19 cellular contexts compared by ENCODE assay signal in the genomic region with DNA sequence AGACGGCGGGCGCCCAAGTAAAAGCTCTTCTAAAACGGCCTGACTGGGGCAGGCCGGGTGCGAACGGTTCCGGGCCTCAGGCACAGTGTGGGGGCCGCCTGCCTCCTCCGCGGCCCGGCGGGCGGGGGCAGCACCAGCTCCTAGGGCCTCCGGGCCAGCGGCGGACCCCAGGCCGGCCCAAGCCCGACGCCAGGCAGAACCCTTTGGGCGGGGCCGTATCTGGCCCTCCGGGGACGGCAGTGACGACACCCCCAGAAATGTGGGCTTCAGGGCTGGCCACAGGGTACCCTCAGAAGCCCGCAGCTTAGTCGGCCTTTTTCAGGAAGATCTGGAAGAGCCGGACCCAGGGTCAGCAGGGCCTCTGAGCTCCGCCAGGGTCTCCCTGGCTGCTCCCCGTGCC. TPM values are rescaled to one million over a fixed set of nuclear protein-coding genes. Genes with fewer than 3 reads are reported as not detected.
A peak's percentile ranks its signal among the peaks of the same experiment; 100 is the strongest.
DNase-seq lines count a peak whose midpoint lies in the region; ATAC-seq and TF ChIP-seq lines count a peak whose summit lies in the region.
"Had no signal": no experiment of that assay in that cellular context is flagged by ENCODE, and none has a peak within 500 bp of the region (broad histone marks: within the 10 kb centered on the region; RNA-seq: fewer than 3 reads in every experiment).

No MANE protein-coding gene starts in this region.

- no peak overlapping the region for H2BK12ac ChIP-seq in neuronal stem cell (ENCODE audit: low read length)

- H3K27ac ChIP-seq in CD4-positive, CD25-positive, alpha-beta regulatory T cell (ENCODE audit: insufficient read depth, low read length, poor library complexity, severe bottlenecking): no peak overlapping the region
- H3K27ac ChIP-seq in HCT116 (ENCODE audit: low read depth, low read length) (peak overlapping the region; percentile 99; the same call in 1 of the 2 replicates), endodermal cell (ENCODE audit: low read depth, low read length) (no peak overlapping the region), neuronal stem cell (replicated peaks; ENCODE audit: low read length) (no peak overlapping the region)
- H3K27ac ChIP-seq: BLaER1 treated with 17β-estradiol and CSF1 and Interleukin-3, amounts not matched to agents 10 nM and 100 nM; HL-60 had no signal

- H3K27me3 ChIP-seq in CD4-positive, CD25-positive, alpha-beta regulatory T cell (ENCODE audit: control insufficient read depth, insufficient read depth, low read length): no peaks in the 10 kb centered on the region
- H3K27me3 ChIP-seq in HCT116 (ENCODE audit: insufficient read depth, low read length) (no peaks in the 10 kb centered on the region), endodermal cell (ENCODE audit: control insufficient read depth, insufficient read depth, low read length, poor library complexity, severe bottlenecking) (no peaks in the 10 kb centered on the region), neuronal stem cell (ENCODE audit: control insufficient read depth in 3 of 3, insufficient read depth in 3 of 3, low read depth in 1 of 3, low read length in 3 of 3) (peaks cover 0 to 8% (median 0%) of the 10 kb centered on the region in 3 experiments)
- H3K27me3 ChIP-seq: BLaER1 treated with 17β-estradiol and CSF1 and Interleukin-3, amounts not matched to agents 10 nM and 100 nM had no signal

- peaks cover 19% of the 10 kb centered on the region; the same call in 1 of the 2 replicates for H3K79me2 ChIP-seq in HCT116 (ENCODE audit: insufficient read depth, low read length)

- no peaks in the 10 kb centered on the region for H4K20me1 ChIP-seq in HCT116 (ENCODE audit: insufficient read depth)

- H3K4me1 ChIP-seq in CD4-positive, CD25-positive, alpha-beta regulatory T cell (ENCODE audit: control insufficient read depth, insufficient read depth, low read length, poor library complexity, severe bottlenecking): peaks cover 30% of the 10 kb centered on the region
- H3K4me1 ChIP-seq in HCT116 (ENCODE audit: control insufficient read depth in 1 of 2, insufficient read depth in 2 of 2, low read length in 2 of 2) (peaks cover 15 to 33% of the 10 kb centered on the region in 2 experiments; a peak in 3 of 4 replicates), endodermal cell (ENCODE audit: control insufficient read depth, insufficient read depth, low read length) (peaks cover 5% of the 10 kb centered on the region), neuronal stem cell (ENCODE audit: control insufficient read depth in 2 of 2, insufficient read depth in 1 of 2, low read depth in 1 of 2, low read length in 2 of 2) (peaks cover 3 to 12% of the 10 kb centered on the region in 2 donors)

- CTCF ChIA-PET in HCT116 (lab: Charles Lee): no interaction called here
- CTCF ChIA-PET in activated CD8-positive, alpha-beta T cell treated with anti-CD3 and anti-CD28 coated beads, Interleukin-2, amount 10 ng/mL, durations not matched to agents 7 days and 5 days (lab: Charles Lee): interaction anchor here (0.7 to 6.3 kb wide), 2 partner anchors 35 to 107 kb away, joined by 3 to 48 read pairs; no protein-coding TSS in a partner anchor

- H3K14ac ChIP-seq in neuronal stem cell (ENCODE audit: low read length): peak overlapping the region; percentile 21

- H4K8ac ChIP-seq in neuronal stem cell (ENCODE audit: low read depth, low read length): no peak overlapping the region

- no peak overlapping the region for H3K9ac ChIP-seq in HCT116 (ENCODE audit: low read length)
- H3K9ac ChIP-seq in endodermal cell (ENCODE audit: extremely low read depth, low read length, poor library complexity, severe bottlenecking): no peak overlapping the region
- no peak overlapping the region for H3K9ac ChIP-seq in neuronal stem cell (ENCODE audit: low read depth, low read length, poor library complexity)
- H3K9ac ChIP-seq: SK-N-SH had no signal

- H4K91ac ChIP-seq in neuronal stem cell (ENCODE audit: low read depth, low read length, poor library complexity): no peak overlapping the region

- no peak overlapping the region for H2AFZ ChIP-seq in HCT116 (ENCODE audit: low read depth, low read length, poor library complexity, severe bottlenecking)
- no peak overlapping the region for H2AFZ ChIP-seq in neuronal stem cell (ENCODE audit: low read length)

- no peak overlapping the region for H3K4me2 ChIP-seq in HCT116 (ENCODE audit: low read length)
- H3K4me2 ChIP-seq in neuronal stem cell (ENCODE audit: insufficient read depth, low read length, poor library complexity, severe bottlenecking): no peak overlapping the region
- H3K4me2 ChIP-seq: SK-N-SH had no signal

- H2BK15ac ChIP-seq in neuronal stem cell (ENCODE audit: low read length): no peak overlapping the region

- no peaks in the 10 kb centered on the region for H3K27me3 Mint-ChIP-seq in CD4-positive, CD25-positive, alpha-beta regulatory T cell
- no peaks in the 10 kb centered on the region for H3K27me3 Mint-ChIP-seq in endodermal cell (ENCODE audit: insufficient read depth)
- H3K27me3 Mint-ChIP-seq in activated CD8-positive, alpha-beta T cell treated with anti-CD3 and anti-CD28 coated beads, Interleukin-2, amount 10 ng/mL, durations not matched to agents 7 days and 5 days (ENCODE audit: low read depth): no peaks in the 10 kb centered on the region

- DNase-seq in CD4-positive, CD25-positive, alpha-beta regulatory T cell: no peak
- DNase-seq in HCT116 (ENCODE audit: low read depth, low spot score) (no peak), endodermal cell (peak; percentile 31), neuronal stem cell (ENCODE audit: low spot score) (no peak), occipital lobe (lab: John Stamatoyannopoulos, UW) (no peak)
- DNase-seq in activated CD8-positive, alpha-beta T cell treated with anti-CD3 and anti-CD28 coated beads, Interleukin-2, amount 10 ng/mL, durations not matched to agents 7 days and 5 days: no peak
- no peak for DNase-seq in stimulated activated naive CD8-positive, alpha-beta T cell treated with anti-CD3 and anti-CD28 coated beads, Interleukin-15, Interleukin-2, amounts not matched to agents 100 U/mL and 50 U/mL, for 24 hours
- DNase-seq: COR-L47, DMS79, Karpas-422, NCI-H1105 treated with DMSO at 0.1 percent for 48 hours, NCI-H187, NCI-H446 treated with DMSO at 0.1 percent for 48 hours, NCI-H748 treated with DMSO at 0.1 percent for 48 hours, SK-N-SH had no signal

- peaks cover 0 to 42% (median 18%) of the 10 kb centered on the region in 4 donors for H3K4me1 Mint-ChIP-seq in CD4-positive, CD25-positive, alpha-beta regulatory T cell
- H3K4me1 Mint-ChIP-seq in endodermal cell: peaks cover 7% of the 10 kb centered on the region
- peaks cover 36% of the 10 kb centered on the region for H3K4me1 Mint-ChIP-seq in activated CD8-positive, alpha-beta T cell treated with anti-CD3 and anti-CD28 coated beads, Interleukin-2, amount 10 ng/mL, durations not matched to agents 7 days and 5 days (ENCODE audit: low read depth)

- TF ChIP-seq POLR2A in HCT116 (IDR thresholded peaks at IDR 0.05; ENCODE audit: borderline replicate concordance, extremely low read depth, insufficient read depth, insufficient read length): no peak

- POLR2A ChIA-PET in HCT116 (lab: Charles Lee): interaction anchor here (2.9 kb wide), 1 partner anchor 9 kb away, joined by 8 read pairs; a partner anchor contains a TSS
- POLR2A ChIA-PET in activated CD8-positive, alpha-beta T cell treated with anti-CD3 and anti-CD28 coated beads, Interleukin-2, amount 10 ng/mL, durations not matched to agents 7 days and 5 days (lab: Charles Lee): interaction anchor here (0.5 to 1.1 kb wide), 4 partner anchors 8 to 43 kb away, joined by 3 read pairs; a partner anchor contains a TSS

- H2BK5ac ChIP-seq in neuronal stem cell (ENCODE audit: low read length): peak overlapping the region; percentile 39

- peaks cover 8% of the 10 kb centered on the region for H3K79me1 ChIP-seq in neuronal stem cell (ENCODE audit: low read depth, low read length)

- no peak overlapping the region for H3K23ac ChIP-seq in neuronal stem cell (ENCODE audit: low read depth, low read length, poor library complexity)

- H3K36me3 ChIP-seq in CD4-positive, CD25-positive, alpha-beta regulatory T cell (ENCODE audit: control insufficient read depth, insufficient read depth, low read length): peaks cover 11% of the 10 kb centered on the region
- H3K36me3 ChIP-seq in HCT116 (ENCODE audit: control insufficient read depth in 1 of 2, insufficient read depth in 2 of 2, low read length in 2 of 2): peaks cover 5 to 20% of the 10 kb centered on the region in 2 experiments; a peak in 1 of 4 replicates
- H3K36me3 ChIP-seq in endodermal cell (ENCODE audit: control insufficient read depth, insufficient read depth, low read length): peaks cover 43% of the 10 kb centered on the region
- H3K36me3 ChIP-seq in neuronal stem cell (replicated peaks in 1 of 2; ENCODE audit: control insufficient read depth in 2 of 2, insufficient read depth in 2 of 2, low read length in 2 of 2): peaks cover 26 to 58% of the 10 kb centered on the region in 2 donors

- no peak overlapping the region for H2BK120ac ChIP-seq in neuronal stem cell (ENCODE audit: low read depth, low read length)

- H3K27ac Mint-ChIP-seq in CD4-positive, CD25-positive, alpha-beta regulatory T cell: no peak overlapping the region
- H3K27ac Mint-ChIP-seq in endodermal cell: no peak overlapping the region
- H3K27ac Mint-ChIP-seq in activated CD8-positive, alpha-beta T cell treated with anti-CD3 and anti-CD28 coated beads, Interleukin-2, amount 10 ng/mL, durations not matched to agents 7 days and 5 days: no peak overlapping the region

- H3K18ac ChIP-seq in neuronal stem cell (ENCODE audit: low read length): no peak overlapping the region

- no peak for ATAC-seq in CD4-positive, CD25-positive, alpha-beta regulatory T cell (ENCODE audit: low read depth in 2 of 2)
- ATAC-seq in HCT116: no peak
- no peak for ATAC-seq in activated CD8-positive, alpha-beta T cell treated with anti-CD3 and anti-CD28 coated beads, Interleukin-2, amount 10 ng/mL, durations not matched to agents 7 days and 5 days
- ATAC-seq in stimulated activated naive CD8-positive, alpha-beta T cell treated with anti-CD3 and anti-CD28 coated beads, Interleukin-15, Interleukin-2, amounts not matched to agents 100 U/mL and 50 U/mL, for 24 hours: no peak
- ATAC-seq: GM12878, Right ventricle myocardium inferior had no signal

- no peaks in the 10 kb centered on the region for H3K9me2 ChIP-seq in HCT116 (ENCODE audit: insufficient read depth)
- H3K9me2 ChIP-seq: SK-N-SH had no signal

- intact Hi-C loops in HCT116 (cut with micrococcal nuclease): loop anchor here (2.0 kb wide), 1 partner anchor 65 kb away; a partner anchor contains a TSS

- RAD21 ChIA-PET in HCT116 (lab: Charles Lee; ENCODE audit: low non-redundant PET in 1 of 2, low total read pairs in 2 of 2, uncharacterized antibody in 2 of 2, unreplicated experiment in 2 of 2): no interaction called here

- 91 to 96% methylated on average over 25 to 30 of the region's 30 CpGs for WGBS in endodermal cell (ENCODE audit: insufficient coverage in 1 of 2, insufficient read length in 1 of 2), 2 experiments
- no CpG with 5 or more reads among the region's 30 CpGs for WGBS in neuronal stem cell (ENCODE audit: extremely low coverage in 2 of 2, insufficient read length in 2 of 2, insufficient replicate concordance in 1 of 2), 2 donors

- peak overlapping the region in 3 of 4 donors; percentile 21 to 78 (median 69) for H3K4me3 Mint-ChIP-seq in CD4-positive, CD25-positive, alpha-beta regulatory T cell
- no peak overlapping the region for H3K4me3 Mint-ChIP-seq in endodermal cell
- H3K4me3 Mint-ChIP-seq in activated CD8-positive, alpha-beta T cell treated with anti-CD3 and anti-CD28 coated beads, Interleukin-2, amount 10 ng/mL, durations not matched to agents 7 days and 5 days: no peak overlapping the region

- BruUV-seq in HCT116 (replicated peaks; lab: Mats Ljungman, UMichigan): no TSS peak

- H2AK5ac ChIP-seq in neuronal stem cell (ENCODE audit: low read depth, low read length): no peak overlapping the region

- peaks cover 21% of the 10 kb centered on the region for H3K36me3 Mint-ChIP-seq in CD4-positive, CD25-positive, alpha-beta regulatory T cell
- H3K36me3 Mint-ChIP-seq in endodermal cell (ENCODE audit: low read depth): peaks cover 27% of the 10 kb centered on the region
- peaks cover 32% of the 10 kb centered on the region for H3K36me3 Mint-ChIP-seq in activated CD8-positive, alpha-beta T cell treated with anti-CD3 and anti-CD28 coated beads, Interleukin-2, amount 10 ng/mL, durations not matched to agents 7 days and 5 days (ENCODE audit: low read depth)

- no peak overlapping the region for H3K4me3 ChIP-seq in CD4-positive, CD25-positive, alpha-beta regulatory T cell (ENCODE audit: low read depth, low read length)
- H3K4me3 ChIP-seq in HCT116 (replicated peaks in 1 of 2; ENCODE audit: low read depth in 1 of 2, low read length in 2 of 2) (no peak overlapping the region), endodermal cell (ENCODE audit: low read length) (no peak overlapping the region), neuronal stem cell (ENCODE audit: low read length in 2 of 2) (no peak overlapping the region)
- H3K4me3 ChIP-seq: GM12878 had no signal

- peaks cover 0 to 1% (median 0%) of the 10 kb centered on the region in 7 donors for H3K9me3 Mint-ChIP-seq in CD4-positive, CD25-positive, alpha-beta regulatory T cell
- H3K9me3 Mint-ChIP-seq in endodermal cell: no peaks in the 10 kb centered on the region
- H3K9me3 Mint-ChIP-seq in activated CD8-positive, alpha-beta T cell treated with anti-CD3 and anti-CD28 coated beads, Interleukin-2, amount 10 ng/mL, durations not matched to agents 7 days and 5 days (ENCODE audit: insufficient read depth): no peaks in the 10 kb centered on the region

- no peaks in the 10 kb centered on the region for H3K9me3 ChIP-seq in CD4-positive, CD25-positive, alpha-beta regulatory T cell (ENCODE audit: control insufficient read depth in 2 of 2, low read length in 2 of 2)
- H3K9me3 ChIP-seq in HCT116 (ENCODE audit: control insufficient read depth in 1 of 2, insufficient read depth in 1 of 2, low read depth in 1 of 2, low read length in 2 of 2): no peaks in the 10 kb centered on the region
- H3K9me3 ChIP-seq in endodermal cell (ENCODE audit: control insufficient read depth, low read length): no peaks in the 10 kb centered on the region
- peaks cover 0 to 4% of the 10 kb centered on the region in 2 donors for H3K9me3 ChIP-seq in neuronal stem cell (replicated peaks in 1 of 2; ENCODE audit: control insufficient read depth in 2 of 2, insufficient read depth in 1 of 2, low read depth in 1 of 2, low read length in 2 of 2)
- H3K9me3 ChIP-seq: BLaER1 treated with 17β-estradiol and CSF1 and Interleukin-3, amounts not matched to agents 10 nM and 100 nM; SK-N-SH had no signal

- no peak for TF ChIP-seq RAD21 in HCT116 (IDR thresholded peaks at IDR 0.05; ENCODE audit: low read depth)

- no peak for TF ChIP-seq CTCF in HCT116 (IDR thresholded peaks at IDR 0.05 in 2 of 3, conservative IDR thresholded peaks at IDR 0.05 in 1 of 3; ENCODE audit: borderline replicate concordance in 1 of 3, insufficient read depth in 1 of 3, low read depth in 2 of 3, low read length in 2 of 3)
- no peak for TF ChIP-seq CTCF in endodermal cell (conservative IDR thresholded peaks at IDR 0.05)

- no peak overlapping the region for H3K4ac ChIP-seq in neuronal stem cell (ENCODE audit: low read length)

RNA-seq across cellular contexts. Expression of a gene that starts 4.0 kb away (rescaled TPM):
- total RNA-seq in CD4-positive, CD25-positive, alpha-beta regulatory T cell: 2.8 TPM
- polyA plus RNA-seq in CD4-positive, CD25-positive, alpha-beta regulatory T cell: 1 to 10 TPM in 2 of 4 donors, under 1 TPM in 2; 0.48 to 4.3 (median 1.3) TPM
- total RNA-seq in HCT116 (2021; ENCODE audit: unreplicated experiment) (5.0 TPM), endodermal cell (1 to 10 TPM; 5.7 to 6.3 TPM), occipital lobe (1.7 TPM)
- 0.85 and 1.5 TPM in 2 replicates for polyA plus RNA-seq in HCT116 (2012)
- polyA plus RNA-seq in endodermal cell (2013, experiment 1 of 2): 1.4 TPM
- 1.6 TPM for polyA plus RNA-seq in endodermal cell (2013, experiment 2 of 2)
- 1.1 TPM for polyA plus RNA-seq in neuronal stem cell (2013, experiment 1 of 2)
- polyA plus RNA-seq in neuronal stem cell (2013, experiment 2 of 2): 1.1 TPM
- total RNA-seq in activated CD8-positive, alpha-beta T cell treated with anti-CD3 and anti-CD28 coated beads, Interleukin-2, amount 10 ng/mL, durations not matched to agents 7 days and 5 days: 1 to 10 TPM; 3.7 to 3.8 TPM

RNA-seq across cellular contexts. Expression of a gene that starts 8.9 kb away (rescaled TPM):
- 134 TPM for total RNA-seq in CD4-positive, CD25-positive, alpha-beta regulatory T cell
- polyA plus RNA-seq in CD4-positive, CD25-positive, alpha-beta regulatory T cell: 10 to 100 TPM; 11.9 to 18.0 (median 13.8) TPM
- total RNA-seq in HCT116 (2021; ENCODE audit: unreplicated experiment) (148 TPM), endodermal cell (100 to 1,000 TPM; 165 to 177 TPM), occipital lobe (47.4 TPM)
- polyA plus RNA-seq in HCT116 (2012): 85.4 and 95.3 TPM in 2 replicates
- 75.1 TPM for polyA plus RNA-seq in endodermal cell (2013, experiment 1 of 2)
- 66.4 TPM for polyA plus RNA-seq in endodermal cell (2013, experiment 2 of 2)
- 61.3 TPM for polyA plus RNA-seq in neuronal stem cell (2013, experiment 1 of 2)
- 59.4 TPM for polyA plus RNA-seq in neuronal stem cell (2013, experiment 2 of 2)
- 100 to 1,000 TPM in 1 of 2 experiments, 10 to 100 TPM in 1; 85.9 to 103 TPM for total RNA-seq in activated CD8-positive, alpha-beta T cell treated with anti-CD3 and anti-CD28 coated beads, Interleukin-2, amount 10 ng/mL, durations not matched to agents 7 days and 5 days

RNA-seq across cellular contexts. Expression of a gene that starts 23.0 kb away (rescaled TPM):
- total RNA-seq in CD4-positive, CD25-positive, alpha-beta regulatory T cell: 615 TPM
- 100 to 1,000 TPM; 219 to 283 (median 237) TPM for polyA plus RNA-seq in CD4-positive, CD25-positive, alpha-beta regulatory T cell
- 299 TPM for total RNA-seq in HCT116 (2021; ENCODE audit: unreplicated experiment)
- 298 and 317 TPM in 2 replicates for polyA plus RNA-seq in HCT116 (2012)
- total RNA-seq in endodermal cell: 100 to 1,000 TPM; 134 to 172 TPM
- polyA plus RNA-seq in endodermal cell (2013, experiment 1 of 2): 48.3 TPM
- polyA plus RNA-seq in endodermal cell (2013, experiment 2 of 2): 43.6 TPM
- polyA plus RNA-seq in neuronal stem cell (2013, experiment 1 of 2): 52.6 TPM
- 53.4 TPM for polyA plus RNA-seq in neuronal stem cell (2013, experiment 2 of 2)
- 100 to 1,000 TPM in 1 of 2 experiments, 10 to 100 TPM in 1; 100.0 to 102 TPM for total RNA-seq in activated CD8-positive, alpha-beta T cell treated with anti-CD3 and anti-CD28 coated beads, Interleukin-2, amount 10 ng/mL, durations not matched to agents 7 days and 5 days
- total RNA-seq in occipital lobe: 53.5 TPM

Comparison
In these comparisons a context has a peak if more than half of its experiments do, and no peak if none do; other contexts are left out.
1. H3K4me3 Mint-ChIP-seq: peak in CD4-positive, CD25-positive, alpha-beta regulatory T cell (3 of 4); none in endodermal cell (single experiment) and activated CD8-positive, alpha-beta T cell treated with anti-CD3 and anti-CD28 coated beads, Interleukin-2, amount 10 ng/mL, durations not matched to agents 7 days and 5 days (single experiment).